ENCODE assay signal across 1 cellular context in genomic region chr4:38858097-38858420, GRCh38.
TF ChIP-seq lines count a peak whose summit lies in the region.

No MANE protein-coding gene starts in this region.

TF ChIP-seq in GM23338, 12 proteins besides CTCF, POLR2A, EP300 and RAD21 (continued from another document):
- TF ChIP-seq ZNF462 (CRISPR knock-in tag; IDR thresholded peaks at IDR 0.05) (no peak), ZNF114 (CRISPR knock-in tag; IDR thresholded peaks at IDR 0.05) (no peak), NANOG (IDR thresholded peaks at IDR 0.05; ENCODE audit: borderline replicate concordance) (no peak), JUNB (IDR thresholded peaks at IDR 0.05; ENCODE audit: unreplicated experiment) (no peak)
